ENCODE assay signal across 8 cellular contexts in genomic region chr2:106131192-106131591, GRCh38.
DNase-seq lines count a peak whose midpoint lies in the region; ATAC-seq and TF ChIP-seq lines count a peak whose summit lies in the region.
"Not testable (repeated sequence)": the region's sequence is repeated elsewhere in the genome, so short reads cannot be mapped to it uniquely, and the experiment has no call there.

No MANE protein-coding gene starts in this region.

- H3K4me3 ChIP-seq in Caco-2 (ENCODE audit: low read depth, low read length) (peak overlapping the region; percentile 22), HCT116 (replicated peaks in 1 of 2; ENCODE audit: low read depth in 1 of 2, low read length in 2 of 2) (0 out of 4 replicates have a peak overlapping the region, but pooled peaks of 1 of the 2 experiments have one; percentile 26), breast epithelium (peak overlapping the region in 2 of 3 donors; percentile 26 to 28)
- not testable (repeated sequence) for H3K4me3 ChIP-seq in iPS-20b (ENCODE audit: low read length)

- H3K4me3 Mint-ChIP-seq in Caco-2 (ENCODE audit: unreplicated experiment) = not testable (repeated sequence)
- H3K4me3 Mint-ChIP-seq in neural crest cell = peak overlapping the region; percentile 81
- H3K4me3 Mint-ChIP-seq in stimulated activated effector memory CD8-positive, alpha-beta T cell treated with anti-CD3 and anti-CD28 coated beads, Interleukin-12 subunit alpha, Interleukin-12 subunit beta, amount 100 ng/mL, for 72 hours = peak overlapping the region; percentile 22

- RAD21 ChIA-PET in HCT116 (lab: Charles Lee; ENCODE audit: low non-redundant PET in 1 of 2, low total read pairs in 2 of 2, uncharacterized antibody in 2 of 2, unreplicated experiment in 2 of 2) = not testable (repeated sequence)

- H3K27me3 Mint-ChIP-seq in Caco-2 (ENCODE audit: insufficient read depth, unreplicated experiment); neural crest cell (ENCODE audit: low read depth): not testable (repeated sequence)

- POLR2A ChIA-PET in Caco-2 (lab: Charles Lee); HCT116 (lab: Charles Lee); RWPE1 (lab: Yijun Ruan, JAX; ENCODE audit: low non-redundant PET): not testable (repeated sequence)

- H3K36me3 ChIP-seq in Caco-2 (ENCODE audit: control insufficient read depth, insufficient read depth, low read length); HCT116 (ENCODE audit: control insufficient read depth in 1 of 2, insufficient read depth in 2 of 2, low read length in 2 of 2); breast epithelium: not testable (repeated sequence)
- peaks cover 29% of the 10 kb centered on the region for H3K36me3 ChIP-seq in iPS-20b (ENCODE audit: insufficient read depth, low read depth, low read length)

- not testable (repeated sequence) for H3K27ac Mint-ChIP-seq in Caco-2 (ENCODE audit: unreplicated experiment); neural crest cell (ENCODE audit: unreplicated experiment); stimulated activated effector memory CD8-positive, alpha-beta T cell treated with anti-CD3 and anti-CD28 coated beads, Interleukin-12 subunit alpha, Interleukin-12 subunit beta, amount 100 ng/mL, for 72 hours

- TF ChIP-seq RAD21 in HCT116 (IDR thresholded peaks at IDR 0.05; ENCODE audit: low read depth) = not testable (repeated sequence)

- H3K9ac ChIP-seq in HCT116 (ENCODE audit: low read length) = not testable (repeated sequence)
- 0 out of 2 replicates have a peak overlapping the region, but pooled peaks have one; percentile 56 for H3K9ac ChIP-seq in iPS-20b (ENCODE audit: low read depth, low read length)

- not testable (repeated sequence) for ATAC-seq in HCT116; stimulated activated effector memory CD8-positive, alpha-beta T cell treated with anti-CD3 and anti-CD28 coated beads, Interleukin-12 subunit alpha, Interleukin-12 subunit beta, amount 100 ng/mL, for 72 hours

- not testable (repeated sequence) for H2AFZ ChIP-seq in HCT116 (ENCODE audit: low read depth, low read length, poor library complexity, severe bottlenecking)

- intact Hi-C loops in Caco-2 (cut with micrococcal nuclease; ENCODE audit: unreplicated experiment); HCT116 (cut with micrococcal nuclease): not testable (repeated sequence)
- intact Hi-C loops in breast epithelium (cut with DNase I; ENCODE audit: low total_unique reads) = loop anchor here (5.0 kb wide), 1 partner anchor 514 kb away; no protein-coding TSS in a partner anchor

- TSS peak; percentile 55 for BruUV-seq in Caco-2 (replicated peaks; lab: Mats Ljungman, UMichigan)
- BruUV-seq in HCT116 (replicated peaks; lab: Mats Ljungman, UMichigan) = not testable (repeated sequence)

- not testable (repeated sequence) for TF ChIP-seq CTCF in Caco-2 (IDR thresholded peaks at IDR 0.05; ENCODE audit: insufficient read depth in 1 of 2, low read depth in 1 of 2, low read length in 1 of 2, severe bottlenecking in 1 of 2, unreplicated experiment in 1 of 2); HCT116 (IDR thresholded peaks at IDR 0.05 in 2 of 3, conservative IDR thresholded peaks at IDR 0.05 in 1 of 3; ENCODE audit: borderline replicate concordance in 1 of 3, insufficient read depth in 1 of 3, low read depth in 2 of 3, low read length in 2 of 3); RWPE1 (conservative IDR thresholded peaks at IDR 0.05; ENCODE audit: low read depth); breast epithelium (IDR thresholded peaks at IDR 0.05); neural crest cell (conservative IDR thresholded peaks at IDR 0.05)

- H3K9me3 ChIP-seq in Caco-2; HCT116 (ENCODE audit: control insufficient read depth in 1 of 2, insufficient read depth in 1 of 2, low read depth in 1 of 2, low read length in 2 of 2); breast epithelium; iPS-20b (ENCODE audit: insufficient read depth, low read depth, low read length): not testable (repeated sequence)

- not testable (repeated sequence) for DNase-seq in Caco-2; HCT116 (ENCODE audit: low read depth, low spot score); RWPE1 (ENCODE audit: low spot score); breast epithelium (ENCODE audit: low spot score in 2 of 2); epithelial cell of prostate (ENCODE audit: low read depth, low spot score); neural crest cell (ENCODE audit: low read depth, low spot score); stimulated activated effector memory CD8-positive, alpha-beta T cell treated with anti-CD3 and anti-CD28 coated beads, Interleukin-12 subunit alpha, Interleukin-12 subunit beta, amount 100 ng/mL, for 72 hours (ENCODE audit: low spot score in 2 of 2)

- not testable (repeated sequence) for H3K79me2 ChIP-seq in HCT116 (ENCODE audit: insufficient read depth, low read length)

- CTCF ChIA-PET in Caco-2 (lab: Charles Lee); HCT116 (lab: Charles Lee); RWPE1 (lab: Yijun Ruan, JAX): not testable (repeated sequence)

- H3K4me1 ChIP-seq in Caco-2 = peaks cover 44% of the 10 kb centered on the region
- H3K4me1 ChIP-seq in HCT116 (ENCODE audit: control insufficient read depth in 1 of 2, insufficient read depth in 2 of 2, low read length in 2 of 2); breast epithelium; iPS-20b (ENCODE audit: insufficient read depth, low read length): not testable (repeated sequence)

- not testable (repeated sequence) for TF ChIP-seq POLR2A in HCT116 (IDR thresholded peaks at IDR 0.05; ENCODE audit: borderline replicate concordance, extremely low read depth, insufficient read depth, insufficient read length); breast epithelium (IDR thresholded peaks at IDR 0.05)

- H3K36me3 Mint-ChIP-seq in Caco-2 (ENCODE audit: insufficient read depth, unreplicated experiment) (peaks cover 24% of the 10 kb centered on the region), neural crest cell (ENCODE audit: low read depth) (peaks cover 17% of the 10 kb centered on the region)
- peaks cover 14% of the 10 kb centered on the region for H3K36me3 Mint-ChIP-seq in stimulated activated effector memory CD8-positive, alpha-beta T cell treated with anti-CD3 and anti-CD28 coated beads, Interleukin-12 subunit alpha, Interleukin-12 subunit beta, amount 100 ng/mL, for 72 hours

- not testable (repeated sequence) for H3K27ac ChIP-seq in HCT116 (ENCODE audit: low read depth, low read length); breast epithelium; iPS-20b (ENCODE audit: low read length)
- peak overlapping the region; percentile 90 for H3K27ac ChIP-seq in RWPE1
- peak overlapping the region; percentile 91 for H3K27ac ChIP-seq in epithelial cell of prostate

- H3K9me3 Mint-ChIP-seq in Caco-2 (ENCODE audit: unreplicated experiment); neural crest cell; stimulated activated effector memory CD8-positive, alpha-beta T cell treated with anti-CD3 and anti-CD28 coated beads, Interleukin-12 subunit alpha, Interleukin-12 subunit beta, amount 100 ng/mL, for 72 hours: not testable (repeated sequence)

- peaks cover 31% of the 10 kb centered on the region for H3K4me1 Mint-ChIP-seq in Caco-2 (ENCODE audit: low read depth, unreplicated experiment)
- H3K4me1 Mint-ChIP-seq in neural crest cell; stimulated activated effector memory CD8-positive, alpha-beta T cell treated with anti-CD3 and anti-CD28 coated beads, Interleukin-12 subunit alpha, Interleukin-12 subunit beta, amount 100 ng/mL, for 72 hours: not testable (repeated sequence)

- not testable (repeated sequence) for H3K9me2 ChIP-seq in HCT116 (ENCODE audit: insufficient read depth)

- H3K27me3 ChIP-seq in Caco-2 (replicated peaks; ENCODE audit: control insufficient read depth, insufficient read depth, low read length); HCT116 (ENCODE audit: insufficient read depth, low read length); breast epithelium; iPS-20b (ENCODE audit: insufficient read depth, low read length): not testable (repeated sequence)

- H4K20me1 ChIP-seq in HCT116 (ENCODE audit: insufficient read depth) = not testable (repeated sequence)

- H3K4me2 ChIP-seq in HCT116 (ENCODE audit: low read length) = peak overlapping the region; percentile 76; the same call in 1 of the 2 replicates
